ENCODE assay signal across 8 cellular contexts in the genomic region with DNA sequence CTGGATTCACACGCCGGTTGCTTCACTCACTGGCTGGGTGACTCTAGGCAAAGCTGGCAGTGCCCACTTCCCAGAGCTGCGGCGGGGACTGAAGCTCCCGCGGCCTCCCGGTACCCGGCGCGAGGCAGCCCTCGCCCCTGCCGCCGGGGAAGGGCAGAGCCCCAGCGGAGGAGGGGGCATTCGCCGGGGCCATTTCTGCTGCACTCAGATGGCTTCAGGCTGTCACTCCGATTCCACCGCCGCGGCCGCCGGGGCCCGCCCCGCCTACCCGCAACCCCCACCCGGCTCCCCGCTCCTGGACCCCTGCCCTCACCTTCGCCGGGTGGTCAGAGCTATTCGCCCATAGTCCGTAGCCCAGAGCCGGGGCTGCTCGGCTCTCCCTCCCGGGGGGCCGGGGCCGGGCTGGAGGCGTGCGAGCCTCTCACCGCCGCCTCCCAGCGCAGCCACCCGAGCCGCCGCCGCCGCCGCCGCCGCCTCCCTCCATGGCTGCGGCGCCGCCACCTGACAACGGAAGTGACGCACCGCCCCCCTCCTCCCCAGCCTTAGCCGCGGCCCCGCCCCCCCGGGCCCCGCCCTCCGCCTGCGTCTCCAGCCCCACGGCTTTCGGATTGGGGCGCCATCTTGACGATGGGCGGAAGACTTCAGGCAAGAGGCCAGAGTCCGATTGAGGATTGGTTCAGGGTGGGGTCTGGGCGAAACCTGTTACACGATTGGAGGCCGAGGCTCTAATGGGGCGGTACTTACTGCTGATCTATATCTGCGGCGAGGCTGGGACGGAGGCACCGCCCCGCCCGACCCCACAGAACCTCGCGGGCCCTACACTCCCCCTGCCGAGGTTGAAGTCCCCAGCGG. TPM values are rescaled to one million over a fixed set of nuclear protein-coding genes. Genes with fewer than 3 reads are reported as not detected.
A peak's percentile ranks its signal among the peaks of the same experiment; 100 is the strongest.
DNase-seq lines count a peak whose midpoint lies in the region; ATAC-seq and TF ChIP-seq lines count a peak whose summit lies in the region.

A gene with protein sequence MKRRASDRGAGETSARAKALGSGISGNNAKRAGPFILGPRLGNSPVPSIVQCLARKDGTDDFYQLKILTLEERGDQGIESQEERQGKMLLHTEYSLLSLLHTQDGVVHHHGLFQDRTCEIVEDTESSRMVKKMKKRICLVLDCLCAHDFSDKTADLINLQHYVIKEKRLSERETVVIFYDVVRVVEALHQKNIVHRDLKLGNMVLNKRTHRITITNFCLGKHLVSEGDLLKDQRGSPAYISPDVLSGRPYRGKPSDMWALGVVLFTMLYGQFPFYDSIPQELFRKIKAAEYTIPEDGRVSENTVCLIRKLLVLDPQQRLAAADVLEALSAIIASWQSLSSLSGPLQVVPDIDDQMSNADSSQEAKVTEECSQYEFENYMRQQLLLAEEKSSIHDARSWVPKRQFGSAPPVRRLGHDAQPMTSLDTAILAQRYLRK (minus strand): TSS at position 515 of the 852 bp plus-strand sequence. CDS start 24,592 bp downstream, outside the sequence.

- intact Hi-C loops in activated CD4-positive, alpha-beta T cell treated with anti-CD3 and anti-CD28 coated beads, Interleukin-2, amount 10 ng/mL, durations not matched to agents 24 days and 14 days (cut with micrococcal nuclease): loop anchor here (1.0 to 10.0 kb wide), 9 partner anchors 12 to 1191 kb away; a partner anchor contains a TSS

- no peak for TF ChIP-seq CTCF in coronary artery (IDR thresholded peaks at IDR 0.05)

- peak; percentile 84 for ATAC-seq in HG03460 (IDR thresholded peaks at IDR 0.05; ENCODE audit: unreplicated experiment)

- H3K9me3 Mint-ChIP-seq in activated CD4-positive, alpha-beta T cell treated with anti-CD3 and anti-CD28 coated beads, Interleukin-2, amount 10 ng/mL, durations not matched to agents 24 days and 14 days: no peaks in the 10 kb centered on the region

- peak within 1 kb of the TSS; percentile 96 to 100 for H3K27ac ChIP-seq in coronary artery
- H3K27ac ChIP-seq in layer of hippocampus (ENCODE audit: low read depth, low read length): peak within 1 kb of the TSS; percentile 95

- DNase-seq in Ammon's horn (ENCODE audit: low spot score) (peak; percentile 100), GM19240 (ENCODE audit: insufficient read length, low spot score) (peak; percentile 81), NCI-H526 (lab: John Stamatoyannopoulos, UW) (peak; percentile 100), coronary artery (ENCODE audit: low spot score) (peak; percentile 99)
- DNase-seq in activated CD4-positive, alpha-beta T cell treated with anti-CD3 and anti-CD28 coated beads, Interleukin-2, amount 10 ng/mL, durations not matched to agents 24 days and 14 days: peak; percentile 99
- DNase-seq in stimulated activated CD4-positive, alpha-beta T cell treated with anti-CD3 and anti-CD28 coated beads, Interleukin-1b, Interleukin-23, amount 100 ng/mL, for 4 hours (ENCODE audit: low read depth in 2 of 2): peak; percentile 97 to 99

- H3K27me3 ChIP-seq in layer of hippocampus (ENCODE audit: control insufficient read depth, insufficient read depth, low read length): no peaks in the 10 kb centered on the region

- peaks cover 28% of the 10 kb centered on the region for H3K36me3 Mint-ChIP-seq in activated CD4-positive, alpha-beta T cell treated with anti-CD3 and anti-CD28 coated beads, Interleukin-2, amount 10 ng/mL, durations not matched to agents 24 days and 14 days (ENCODE audit: low read depth)

- H3K4me3 ChIP-seq in coronary artery: peak within 1 kb of the TSS; percentile 100

- H3K4me1 Mint-ChIP-seq in activated CD4-positive, alpha-beta T cell treated with anti-CD3 and anti-CD28 coated beads, Interleukin-2, amount 10 ng/mL, durations not matched to agents 24 days and 14 days: peaks cover 62% of the 10 kb centered on the region

- H3K27me3 Mint-ChIP-seq in activated CD4-positive, alpha-beta T cell treated with anti-CD3 and anti-CD28 coated beads, Interleukin-2, amount 10 ng/mL, durations not matched to agents 24 days and 14 days: no peaks in the 10 kb centered on the region

- H3K4me3 Mint-ChIP-seq in activated CD4-positive, alpha-beta T cell treated with anti-CD3 and anti-CD28 coated beads, Interleukin-2, amount 10 ng/mL, durations not matched to agents 24 days and 14 days: peak within 1 kb of the TSS; percentile 92

- H3K27ac Mint-ChIP-seq in activated CD4-positive, alpha-beta T cell treated with anti-CD3 and anti-CD28 coated beads, Interleukin-2, amount 10 ng/mL, durations not matched to agents 24 days and 14 days: peak within 1 kb of the TSS; percentile 99

RNA-seq across cellular contexts. Expression of the gene that starts here (rescaled TPM):
- total RNA-seq in activated CD4-positive, alpha-beta T cell treated with anti-CD3 and anti-CD28 coated beads, Interleukin-2, amount 10 ng/mL, durations not matched to agents 24 days and 14 days: 40.6 and 51.3 TPM in 2 replicates

Comparison
In these comparisons a context has a peak if more than half of its experiments do, and no peak if none do; other contexts are left out.
1. Peak in every context shown above with its lines: DNase-seq, ATAC-seq, H3K4me3 ChIP-seq and H3K27ac ChIP-seq.